ENCODE assay signal across 31 cellular contexts in the genomic region with DNA sequence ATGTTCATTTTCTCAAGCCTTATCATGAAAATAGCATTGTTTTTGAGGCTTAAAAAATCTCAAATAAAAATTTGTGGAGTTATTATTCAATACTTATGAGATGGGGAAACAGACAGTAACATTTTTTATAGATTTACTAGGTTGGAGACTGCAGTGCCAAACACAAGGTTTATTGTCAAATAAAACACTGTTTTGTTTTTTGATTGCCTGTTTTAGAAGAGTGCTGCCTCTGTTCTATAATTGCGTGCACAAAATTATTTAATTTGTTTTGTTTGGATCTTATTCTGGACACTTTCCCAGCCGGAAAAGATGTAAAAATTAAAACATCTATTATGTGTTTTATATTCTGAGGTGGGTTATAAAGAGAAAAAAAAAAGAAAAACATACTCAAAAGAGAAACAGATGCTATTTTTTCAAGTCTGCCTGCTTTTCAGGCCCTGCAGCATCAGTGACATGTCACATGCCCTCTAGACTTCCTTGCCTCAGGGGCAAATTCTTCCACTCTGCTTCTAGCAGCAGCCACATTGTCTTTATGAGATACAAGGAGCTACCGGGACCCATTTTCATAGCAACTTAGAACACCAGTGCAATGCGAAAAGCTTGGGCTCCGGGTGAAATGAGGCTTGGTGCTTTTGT.
DNase-seq lines count a peak whose midpoint lies in the region; ATAC-seq, FAIRE-seq and TF ChIP-seq lines count a peak whose summit lies in the region.
"Had no signal": no experiment of that assay in that cellular context is flagged by ENCODE, and none has a peak within 500 bp of the region (broad histone marks: within the 10 kb centered on the region; RNA-seq: fewer than 3 reads in every experiment).

No MANE protein-coding gene starts in this region.

- no peak for FAIRE-seq in RCC 7860 (lab: Jason Lieb, UNC)
- FAIRE-seq: G401.6 had no signal

- H3K9me3 Mint-ChIP-seq in neural crest cell: no peaks in the 10 kb centered on the region
- H3K9me3 Mint-ChIP-seq: activated naive CD8-positive, alpha-beta T cell treated with anti-CD3 and anti-CD28 coated beads for 36 hours; effector memory CD8-positive, alpha-beta T cell; natural killer cell treated with Interleukin-12 subunit alpha and Interleukin-12 subunit beta and Interleukin-15 and Interleukin-18, amount 100 ng/mL, for 72 hours had no signal

- POLR2A ChIA-PET in BJ (lab: Charles Lee): no interaction called here

- no peaks in the 10 kb centered on the region for H3K36me3 ChIP-seq in BJ (ENCODE audit: control insufficient read depth, insufficient read depth, low read length)
- H3K36me3 ChIP-seq: HAP-1, SJCRH30, transverse colon, WERI-Rb-1 had no signal

- CTCF ChIA-PET in BJ (lab: Yijun Ruan, JAX): interaction anchor here (1.3 kb wide), 1 partner anchor 12 kb away, joined by 3 read pairs; no protein-coding TSS in a partner anchor

- DNase-seq in BJ (ENCODE audit: low read depth): peak; percentile 20
- peak; percentile 7 for DNase-seq in NCI-H1048 (lab: John Stamatoyannopoulos, UW)
- no peak for DNase-seq in dorsolateral prefrontal cortex
- DNase-seq in neural crest cell (ENCODE audit: low read depth, low spot score): no peak
- no peak for DNase-seq in RCC 7860 (ENCODE audit: low spot score)
- DNase-seq in NCI-H2171 treated with DMSO at 0.1 percent for 48 hours (lab: John Stamatoyannopoulos, UW): no peak
- no peak for DNase-seq in NCI-H1436 (lab: John Stamatoyannopoulos, UW)
- DNase-seq: activated CD4-positive, alpha-beta T cell treated with anti-CD3 and anti-CD28 coated beads for 48 hours; activated CD8-positive, alpha-beta memory T cell treated with anti-CD3 and anti-CD28 coated beads for 24 hours; activated gamma-delta T cell; activated naive CD8-positive, alpha-beta T cell treated with anti-CD3 and anti-CD28 coated beads for 36 hours; activated T-cell treated with anti-CD3 and anti-CD28 coated beads, Interleukin-2, amount 50 U/mL, for 1 hour; aorta; Caco-2; DMS53; effector memory CD8-positive, alpha-beta T cell; foreskin keratinocyte; MM.1S; NCI-H524; SJCRH30; stimulated activated CD4-positive, alpha-beta T cell treated with anti-CD3 and anti-CD28 coated beads, Interleukin-4, amount 100 ng/mL, for 24 hours; T1000; transverse colon; WERI-Rb-1 had no signal

- TF ChIP-seq CTCF in BJ (IDR thresholded peaks at IDR 0.05; ENCODE audit: insufficient read depth, low read depth, low read length): no peak
- TF ChIP-seq CTCF in dorsolateral prefrontal cortex (IDR thresholded peaks at IDR 0.05 in 54 of 56, conservative IDR thresholded peaks at IDR 0.05 in 2 of 56; ENCODE audit: low read depth in 1 of 56, partially characterized antibody in 56 of 56): no peak
- no peak for TF ChIP-seq CTCF in neural crest cell (conservative IDR thresholded peaks at IDR 0.05)

- peak overlapping the region; percentile 10 for H3K27ac Mint-ChIP-seq in neural crest cell (ENCODE audit: unreplicated experiment)
- H3K27ac Mint-ChIP-seq: activated naive CD8-positive, alpha-beta T cell treated with anti-CD3 and anti-CD28 coated beads for 36 hours; effector memory CD8-positive, alpha-beta T cell; natural killer cell treated with Interleukin-12 subunit alpha and Interleukin-12 subunit beta and Interleukin-15 and Interleukin-18, amount 100 ng/mL, for 72 hours had no signal

- peaks cover 10% of the 10 kb centered on the region for H3K4me1 Mint-ChIP-seq in neural crest cell
- H3K4me1 Mint-ChIP-seq: activated naive CD8-positive, alpha-beta T cell treated with anti-CD3 and anti-CD28 coated beads for 36 hours had no signal

- H3K27me3 Mint-ChIP-seq in neural crest cell (ENCODE audit: low read depth): no peaks in the 10 kb centered on the region

- no peak overlapping the region for H3K4me3 Mint-ChIP-seq in neural crest cell
- H3K4me3 Mint-ChIP-seq: activated naive CD8-positive, alpha-beta T cell treated with anti-CD3 and anti-CD28 coated beads for 36 hours; effector memory CD8-positive, alpha-beta T cell; natural killer cell treated with Interleukin-12 subunit alpha and Interleukin-12 subunit beta and Interleukin-15 and Interleukin-18, amount 100 ng/mL, for 72 hours had no signal

- H3K27ac ChIP-seq in dorsolateral prefrontal cortex: peak overlapping the region in 50 of 59 donors; percentile 1 to 80 (median 50)
- H3K27ac ChIP-seq: coronary artery, foreskin keratinocyte, KMS-11, SJCRH30, transverse colon, WERI-Rb-1 had no signal

- intact Hi-C loops in dorsolateral prefrontal cortex (cut with DNase I): no loop called here

- no peak overlapping the region for H3K4me3 ChIP-seq in BJ (ENCODE audit: low read depth, low read length)
- H3K4me3 ChIP-seq in dorsolateral prefrontal cortex: no peak overlapping the region
- H3K4me3 ChIP-seq: coronary artery, HAP-1, lung, SJCRH30, transverse colon had no signal

- H3K36me3 Mint-ChIP-seq in neural crest cell (ENCODE audit: low read depth): no peaks in the 10 kb centered on the region
- H3K36me3 Mint-ChIP-seq: activated naive CD8-positive, alpha-beta T cell treated with anti-CD3 and anti-CD28 coated beads for 36 hours; natural killer cell treated with Interleukin-12 subunit alpha and Interleukin-12 subunit beta and Interleukin-15 and Interleukin-18, amount 100 ng/mL, for 72 hours had no signal

- no peaks in the 10 kb centered on the region for H3K27me3 ChIP-seq in BJ (ENCODE audit: control insufficient read depth, insufficient read depth, low read length)
- H3K27me3 ChIP-seq in dorsolateral prefrontal cortex: no peaks in the 10 kb centered on the region

- no peak for ATAC-seq in HG02678 (IDR thresholded peaks at IDR 0.05; ENCODE audit: unreplicated experiment)
- ATAC-seq: effector memory CD8-positive, alpha-beta T cell; foreskin keratinocyte; natural killer cell treated with Interleukin-12 subunit alpha and Interleukin-12 subunit beta and Interleukin-15 and Interleukin-18, amount 100 ng/mL, for 72 hours had no signal

Comparison
In these comparisons a context has a peak if more than half of its experiments do, and no peak if none do; other contexts are left out.
1. DNase-seq: peak in BJ (single experiment) and NCI-H1048 (single experiment); none in dorsolateral prefrontal cortex (0 of 10), neural crest cell (single experiment), RCC 7860 (single experiment), NCI-H2171 treated with DMSO at 0.1 percent for 48 hours (single experiment) and NCI-H1436 (single experiment).